Comparison of ENCODE assay signal across 10 cellular contexts in the genomic region with DNA sequence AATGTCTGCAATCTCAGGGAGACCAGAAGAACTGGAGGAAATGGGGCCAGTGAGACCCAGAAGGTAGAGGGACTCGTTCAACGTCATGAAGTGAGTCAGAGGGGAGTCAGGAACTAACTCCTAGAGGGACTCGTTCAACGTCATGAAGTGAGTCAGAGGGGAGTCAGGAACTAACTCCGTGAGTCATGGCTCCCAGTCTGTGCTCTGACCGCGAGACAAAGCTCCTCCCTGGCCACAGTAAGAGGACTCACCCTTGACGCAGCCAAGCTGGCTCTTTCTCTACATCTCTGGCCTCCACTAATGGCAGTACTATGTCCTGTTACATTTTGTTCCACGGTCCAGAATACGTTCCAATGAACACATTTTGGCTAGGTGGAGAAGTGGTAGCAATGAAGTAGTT.
DNase-seq lines count a peak whose midpoint lies in the region; ATAC-seq and TF ChIP-seq lines count a peak whose summit lies in the region.
"Had no signal": no experiment of that assay in that cellular context is flagged by ENCODE, and none has a peak within 500 bp of the region (broad histone marks: within the 10 kb centered on the region; RNA-seq: fewer than 3 reads in every experiment).

No MANE protein-coding gene starts in this region.

- DNase-seq in AG04449 (ENCODE audit: low read depth, low spot score) (peak; percentile 74), HS-27A (ENCODE audit: low read depth) (peak; percentile 58), T1000 (lab: John Stamatoyannopoulos, UW) (peak; percentile 88), foreskin melanocyte (peak; percentile 33), NCI-H146 treated with DMSO at 0.1 percent for 48 hours (lab: John Stamatoyannopoulos, UW; ENCODE audit: unreplicated experiment) (no peak), left lobe of liver (ENCODE audit: low spot score) (no peak), KBM-7 (no peak)
- DNase-seq: activated effector memory CD4-positive, alpha-beta T cell treated with Interleukin-2 at 50 U/mL for 16 hours; effector memory CD8-positive, alpha-beta T cell had no signal

- CTCF ChIA-PET in AG04449 (lab: Yijun Ruan, JAX) = no interaction called here

- TF ChIP-seq CTCF in AG04449 (IDR thresholded peaks at IDR 0.05; ENCODE audit: insufficient read depth, low read length, missing control alignments) = no peak

- POLR2A ChIA-PET in AG04449 (lab: Yijun Ruan, JAX) = no interaction called here

- in situ Hi-C loops in KBM-7 (cut with MboI; ENCODE audit: low pct_unique_long_range_greater_than_20kb, low sequenced_read_pairs) = no loop called here

- no peak for ATAC-seq in GM18517 (IDR thresholded peaks at IDR 0.05; ENCODE audit: unreplicated experiment)
- ATAC-seq in left lobe of liver = no peak
- ATAC-seq: effector memory CD8-positive, alpha-beta T cell had no signal

- H3K4me3 ChIP-seq in AG04449 (ENCODE audit: low read depth, low read length) = no peak overlapping the region

Comparison
In these comparisons a context has a peak if more than half of its experiments do, and no peak if none do; other contexts are left out.
1. DNase-seq: peak in AG04449 (single experiment), HS-27A (single experiment), T1000 (single experiment) and foreskin melanocyte (single experiment); none in NCI-H146 treated with DMSO at 0.1 percent for 48 hours (single experiment), left lobe of liver (single experiment) and KBM-7 (single experiment).